Comparison of ENCODE assay signal across 1 cellular context in the genomic region with DNA sequence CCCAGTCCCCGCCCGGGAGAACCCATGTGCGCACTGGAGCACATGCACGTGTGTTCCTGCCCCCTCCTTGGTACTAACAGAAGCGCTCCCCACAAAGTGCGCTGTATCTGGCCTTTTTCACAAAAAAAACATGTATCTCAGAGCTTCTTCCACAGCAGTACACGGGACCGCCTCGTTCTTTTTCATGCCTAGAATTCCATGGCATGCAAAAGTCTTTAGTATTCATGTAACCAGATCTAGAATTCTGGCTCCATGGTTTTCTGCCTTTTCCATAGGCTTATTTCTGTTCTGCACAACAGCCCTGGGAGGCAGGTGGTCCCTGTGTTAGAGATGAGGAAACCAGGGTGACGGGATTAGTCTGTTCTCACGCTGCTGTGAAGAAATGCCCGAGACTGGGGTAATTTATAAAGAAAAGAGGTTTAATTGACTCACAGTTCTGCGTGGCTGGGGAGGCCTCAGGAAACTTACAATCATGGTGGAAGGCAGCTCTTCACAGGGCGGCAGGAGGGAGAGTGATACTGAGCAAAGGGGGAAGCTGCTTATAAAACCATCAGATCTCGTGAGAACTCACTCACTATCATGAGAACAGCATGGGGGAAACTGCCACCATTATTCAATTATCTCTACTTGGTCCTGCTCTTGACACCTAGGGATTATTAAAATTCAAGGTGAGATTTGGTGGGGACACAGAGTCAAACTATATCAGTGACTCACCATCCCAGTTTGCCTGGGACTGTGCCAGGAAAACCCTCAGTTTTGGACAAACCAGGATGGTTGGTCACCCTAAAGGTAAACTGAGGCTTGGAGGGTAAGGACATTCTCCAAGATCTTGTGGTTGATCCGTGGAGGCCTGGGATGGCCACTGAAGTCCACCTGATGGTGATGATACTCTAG.
TF ChIP-seq lines count a peak whose summit lies in the region.

No MANE protein-coding gene starts in this region.

TF ChIP-seq in K562, 482 proteins besides CTCF, POLR2A, EP300 and RAD21 (continued from another document and continues in another):
- TF ChIP-seq, protein P1, sequence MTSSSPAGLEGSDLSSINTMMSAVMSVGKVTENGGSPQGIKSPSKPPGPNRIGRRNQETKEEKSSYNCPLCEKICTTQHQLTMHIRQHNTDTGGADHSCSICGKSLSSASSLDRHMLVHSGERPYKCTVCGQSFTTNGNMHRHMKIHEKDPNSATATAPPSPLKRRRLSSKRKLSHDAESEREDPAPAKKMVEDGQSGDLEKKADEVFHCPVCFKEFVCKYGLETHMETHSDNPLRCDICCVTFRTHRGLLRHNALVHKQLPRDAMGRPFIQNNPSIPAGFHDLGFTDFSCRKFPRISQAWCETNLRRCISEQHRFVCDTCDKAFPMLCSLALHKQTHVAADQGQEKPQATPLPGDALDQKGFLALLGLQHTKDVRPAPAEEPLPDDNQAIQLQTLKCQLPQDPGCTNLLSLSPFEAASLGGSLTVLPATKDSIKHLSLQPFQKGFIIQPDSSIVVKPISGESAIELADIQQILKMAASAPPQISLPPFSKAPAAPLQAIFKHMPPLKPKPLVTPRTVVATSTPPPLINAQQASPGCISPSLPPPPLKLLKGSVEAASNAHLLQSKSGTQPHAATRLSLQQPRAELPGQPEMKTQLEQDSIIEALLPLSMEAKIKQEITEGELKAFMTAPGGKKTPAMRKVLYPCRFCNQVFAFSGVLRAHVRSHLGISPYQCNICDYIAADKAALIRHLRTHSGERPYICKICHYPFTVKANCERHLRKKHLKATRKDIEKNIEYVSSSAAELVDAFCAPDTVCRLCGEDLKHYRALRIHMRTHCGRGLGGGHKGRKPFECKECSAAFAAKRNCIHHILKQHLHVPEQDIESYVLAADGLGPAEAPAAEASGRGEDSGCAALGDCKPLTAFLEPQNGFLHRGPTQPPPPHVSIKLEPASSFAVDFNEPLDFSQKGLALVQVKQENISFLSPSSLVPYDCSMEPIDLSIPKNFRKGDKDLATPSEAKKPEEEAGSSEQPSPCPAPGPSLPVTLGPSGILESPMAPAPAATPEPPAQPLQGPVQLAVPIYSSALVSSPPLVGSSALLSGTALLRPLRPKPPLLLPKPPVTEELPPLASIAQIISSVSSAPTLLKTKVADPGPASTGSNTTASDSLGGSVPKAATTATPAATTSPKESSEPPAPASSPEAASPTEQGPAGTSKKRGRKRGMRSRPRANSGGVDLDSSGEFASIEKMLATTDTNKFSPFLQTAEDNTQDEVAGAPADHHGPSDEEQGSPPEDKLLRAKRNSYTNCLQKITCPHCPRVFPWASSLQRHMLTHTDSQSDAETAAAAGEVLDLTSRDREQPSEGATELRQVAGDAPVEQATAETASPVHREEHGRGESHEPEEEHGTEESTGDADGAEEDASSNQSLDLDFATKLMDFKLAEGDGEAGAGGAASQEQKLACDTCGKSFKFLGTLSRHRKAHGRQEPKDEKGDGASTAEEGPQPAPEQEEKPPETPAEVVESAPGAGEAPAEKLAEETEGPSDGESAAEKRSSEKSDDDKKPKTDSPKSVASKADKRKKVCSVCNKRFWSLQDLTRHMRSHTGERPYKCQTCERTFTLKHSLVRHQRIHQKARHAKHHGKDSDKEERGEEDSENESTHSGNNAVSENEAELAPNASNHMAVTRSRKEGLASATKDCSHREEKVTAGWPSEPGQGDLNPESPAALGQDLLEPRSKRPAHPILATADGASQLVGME (CRISPR knock-in tag; IDR thresholded peaks at IDR 0.05) = no peak
- TF ChIP-seq GATA2 (CRISPR knock-in tag; IDR thresholded peaks at IDR 0.05) (no peak), RAD51 (IDR thresholded peaks at IDR 0.05; ENCODE audit: borderline replicate concordance, low read depth) (no peak), ARID4B (CRISPR knock-in tag; IDR thresholded peaks at IDR 0.05) (peak; percentile 49; the same call in 1 of the 2 replicates), ZNF696 (CRISPR knock-in tag; conservative IDR thresholded peaks at IDR 0.05) (no peak), HDAC8 (tag; IDR thresholded peaks at IDR 0.05) (peak; percentile 71), PHF20 (IDR thresholded peaks at IDR 0.05; ENCODE audit: partially characterized antibody) (no peak), MECOM (CRISPR knock-in tag; IDR thresholded peaks at IDR 0.05) (peak; percentile 56; the same call in 1 of the 2 replicates), GTF3C2 (IDR thresholded peaks at IDR 0.05; ENCODE audit: borderline replicate concordance, extremely low read depth, insufficient read length) (no peak), SETDB1 (IDR thresholded peaks at IDR 0.05; ENCODE audit: low read length) (no peak), ZNF589 (CRISPR knock-in tag; IDR thresholded peaks at IDR 0.05; ENCODE audit: low read depth) (peak; percentile 65), ZEB2 (IDR thresholded peaks at IDR 0.05) (0 out of 2 replicates have a peak, but pooled peaks have one; percentile 10), NEUROD1 (IDR thresholded peaks at IDR 0.05; ENCODE audit: borderline replicate concordance, low read depth, low read length, partially characterized antibody) (peak; percentile 23), IFI16 (CRISPR knock-in tag; IDR thresholded peaks at IDR 0.05) (0 out of 2 replicates have a peak, but pooled peaks have one; percentile 41), NCOA1 (IDR thresholded peaks at IDR 0.05; ENCODE audit: low read depth) (no peak), ZBTB9 (CRISPR knock-in tag; IDR thresholded peaks at IDR 0.05) (no peak), HEY1 (CRISPR knock-in tag; IDR thresholded peaks at IDR 0.05; ENCODE audit: borderline replicate concordance) (no peak)
- TF ChIP-seq, protein P2, sequence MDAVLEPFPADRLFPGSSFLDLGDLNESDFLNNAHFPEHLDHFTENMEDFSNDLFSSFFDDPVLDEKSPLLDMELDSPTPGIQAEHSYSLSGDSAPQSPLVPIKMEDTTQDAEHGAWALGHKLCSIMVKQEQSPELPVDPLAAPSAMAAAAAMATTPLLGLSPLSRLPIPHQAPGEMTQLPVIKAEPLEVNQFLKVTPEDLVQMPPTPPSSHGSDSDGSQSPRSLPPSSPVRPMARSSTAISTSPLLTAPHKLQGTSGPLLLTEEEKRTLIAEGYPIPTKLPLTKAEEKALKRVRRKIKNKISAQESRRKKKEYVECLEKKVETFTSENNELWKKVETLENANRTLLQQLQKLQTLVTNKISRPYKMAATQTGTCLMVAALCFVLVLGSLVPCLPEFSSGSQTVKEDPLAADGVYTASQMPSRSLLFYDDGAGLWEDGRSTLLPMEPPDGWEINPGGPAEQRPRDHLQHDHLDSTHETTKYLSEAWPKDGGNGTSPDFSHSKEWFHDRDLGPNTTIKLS (IDR thresholded peaks at IDR 0.05; ENCODE audit: borderline replicate concordance, low read depth) = no peak
- TF ChIP-seq, protein P3, sequence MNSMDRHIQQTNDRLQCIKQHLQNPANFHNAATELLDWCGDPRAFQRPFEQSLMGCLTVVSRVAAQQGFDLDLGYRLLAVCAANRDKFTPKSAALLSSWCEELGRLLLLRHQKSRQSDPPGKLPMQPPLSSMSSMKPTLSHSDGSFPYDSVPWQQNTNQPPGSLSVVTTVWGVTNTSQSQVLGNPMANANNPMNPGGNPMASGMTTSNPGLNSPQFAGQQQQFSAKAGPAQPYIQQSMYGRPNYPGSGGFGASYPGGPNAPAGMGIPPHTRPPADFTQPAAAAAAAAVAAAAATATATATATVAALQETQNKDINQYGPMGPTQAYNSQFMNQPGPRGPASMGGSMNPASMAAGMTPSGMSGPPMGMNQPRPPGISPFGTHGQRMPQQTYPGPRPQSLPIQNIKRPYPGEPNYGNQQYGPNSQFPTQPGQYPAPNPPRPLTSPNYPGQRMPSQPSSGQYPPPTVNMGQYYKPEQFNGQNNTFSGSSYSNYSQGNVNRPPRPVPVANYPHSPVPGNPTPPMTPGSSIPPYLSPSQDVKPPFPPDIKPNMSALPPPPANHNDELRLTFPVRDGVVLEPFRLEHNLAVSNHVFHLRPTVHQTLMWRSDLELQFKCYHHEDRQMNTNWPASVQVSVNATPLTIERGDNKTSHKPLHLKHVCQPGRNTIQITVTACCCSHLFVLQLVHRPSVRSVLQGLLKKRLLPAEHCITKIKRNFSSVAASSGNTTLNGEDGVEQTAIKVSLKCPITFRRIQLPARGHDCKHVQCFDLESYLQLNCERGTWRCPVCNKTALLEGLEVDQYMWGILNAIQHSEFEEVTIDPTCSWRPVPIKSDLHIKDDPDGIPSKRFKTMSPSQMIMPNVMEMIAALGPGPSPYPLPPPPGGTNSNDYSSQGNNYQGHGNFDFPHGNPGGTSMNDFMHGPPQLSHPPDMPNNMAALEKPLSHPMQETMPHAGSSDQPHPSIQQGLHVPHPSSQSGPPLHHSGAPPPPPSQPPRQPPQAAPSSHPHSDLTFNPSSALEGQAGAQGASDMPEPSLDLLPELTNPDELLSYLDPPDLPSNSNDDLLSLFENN (IDR thresholded peaks at IDR 0.05; ENCODE audit: low read depth in 2 of 2, low read length in 2 of 2) = 0 out of 4 replicates have a peak, but pooled peaks of 1 of the 2 experiments have one; percentile 33
- TF ChIP-seq, protein P4, sequence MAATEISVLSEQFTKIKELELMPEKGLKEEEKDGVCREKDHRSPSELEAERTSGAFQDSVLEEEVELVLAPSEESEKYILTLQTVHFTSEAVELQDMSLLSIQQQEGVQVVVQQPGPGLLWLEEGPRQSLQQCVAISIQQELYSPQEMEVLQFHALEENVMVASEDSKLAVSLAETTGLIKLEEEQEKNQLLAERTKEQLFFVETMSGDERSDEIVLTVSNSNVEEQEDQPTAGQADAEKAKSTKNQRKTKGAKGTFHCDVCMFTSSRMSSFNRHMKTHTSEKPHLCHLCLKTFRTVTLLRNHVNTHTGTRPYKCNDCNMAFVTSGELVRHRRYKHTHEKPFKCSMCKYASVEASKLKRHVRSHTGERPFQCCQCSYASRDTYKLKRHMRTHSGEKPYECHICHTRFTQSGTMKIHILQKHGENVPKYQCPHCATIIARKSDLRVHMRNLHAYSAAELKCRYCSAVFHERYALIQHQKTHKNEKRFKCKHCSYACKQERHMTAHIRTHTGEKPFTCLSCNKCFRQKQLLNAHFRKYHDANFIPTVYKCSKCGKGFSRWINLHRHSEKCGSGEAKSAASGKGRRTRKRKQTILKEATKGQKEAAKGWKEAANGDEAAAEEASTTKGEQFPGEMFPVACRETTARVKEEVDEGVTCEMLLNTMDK (IDR thresholded peaks at IDR 0.05; ENCODE audit: borderline replicate concordance, insufficient read depth, low read depth, low read length, poor library complexity, severe bottlenecking) = no peak
